ENCODE assay signal across 8 cellular contexts in genomic region chr19:38693380-38694223, GRCh38. TPM values are rescaled to one million over a fixed set of nuclear protein-coding genes. Genes with fewer than 3 reads are reported as not detected.
DNase-seq lines count a peak whose midpoint lies in the region; ATAC-seq lines count a peak whose summit lies in the region.

No MANE protein-coding gene starts in this region.

- H3K9me3 Mint-ChIP-seq in naive thymus-derived CD8-positive, alpha-beta T cell = no peaks in the 10 kb centered on the region

- H3K27me3 Mint-ChIP-seq in naive thymus-derived CD8-positive, alpha-beta T cell = peaks cover 0 to 5% (median 0%) of the 10 kb centered on the region in 5 donors

- peak overlapping the region in 8 of 10 donors; percentile 30 to 70 (median 36) for H3K4me3 Mint-ChIP-seq in naive thymus-derived CD8-positive, alpha-beta T cell

- peak overlapping the region; percentile 84 for H3K27ac ChIP-seq in esophagus (ENCODE audit: low read depth in 2 of 2, low read length in 1 of 2)

- peaks cover 0 to 37% of the 10 kb centered on the region in 2 donors for H3K36me3 ChIP-seq in esophagus (ENCODE audit: control insufficient read depth in 2 of 2, insufficient read depth in 2 of 2, low read length in 1 of 2)

- WGBS in esophagus, 2 donors = 53 to 54% methylated on average over 19 of the region's 19 CpGs

- ATAC-seq in naive thymus-derived CD8-positive, alpha-beta T cell = peak in 1 of 2 donors; percentile 57
- no peak for ATAC-seq in GM18870 (IDR thresholded peaks at IDR 0.05; ENCODE audit: unreplicated experiment)

- no peaks in the 10 kb centered on the region for H3K9me3 ChIP-seq in esophagus (ENCODE audit: control insufficient read depth in 2 of 2, insufficient read depth in 1 of 2, low read depth in 1 of 2, low read length in 1 of 2)

- H3K27me3 ChIP-seq in esophagus (ENCODE audit: control insufficient read depth in 1 of 2, insufficient read depth in 2 of 2, low read length in 2 of 2) = no peaks in the 10 kb centered on the region

- POLR2A ChIA-PET in naive thymus-derived CD8-positive, alpha-beta T cell (lab: Charles Lee) = no interaction called here

- H3K4me1 ChIP-seq in esophagus (ENCODE audit: control insufficient read depth in 2 of 2, insufficient read depth in 2 of 2, low read length in 1 of 2) = peaks cover 10 to 39% of the 10 kb centered on the region in 2 donors

- no peak overlapping the region for H3K4me3 ChIP-seq in esophagus (ENCODE audit: low read depth in 1 of 2, low read length in 2 of 2)

- H3K4me1 Mint-ChIP-seq in naive thymus-derived CD8-positive, alpha-beta T cell = peaks cover 17 to 92% (median 36%) of the 10 kb centered on the region in 4 donors

- peaks cover 0 to 4% (median 2%) of the 10 kb centered on the region in 3 donors for H3K36me3 Mint-ChIP-seq in naive thymus-derived CD8-positive, alpha-beta T cell

- DNase-seq in CMK (ENCODE audit: low read depth) (peak; percentile 54), HK-2 (ENCODE audit: unreplicated experiment) (peak; percentile 90), UCSD-AML1 (lab: John Stamatoyannopoulos, UW; ENCODE audit: unreplicated experiment) (peak; percentile 47), NCI-H748 (lab: John Stamatoyannopoulos, UW; ENCODE audit: unreplicated experiment) (no peak), NCI-H187 treated with DMSO at 0.1 percent for 48 hours (lab: John Stamatoyannopoulos, UW) (no peak)
- DNase-seq in naive thymus-derived CD8-positive, alpha-beta T cell = peak in 1 of 10 donors; percentile 47

- H3K27ac Mint-ChIP-seq in naive thymus-derived CD8-positive, alpha-beta T cell = peak overlapping the region in 8 of 10 donors; percentile 13 to 92 (median 64)

RNA-seq across cellular contexts. Expression of gene ACTN4, which starts 46.2 kb away (rescaled TPM):
- polyA plus RNA-seq in esophagus = 100 to 1,000 TPM; 261 to 376 TPM
- total RNA-seq in naive thymus-derived CD8-positive, alpha-beta T cell = 10 to 100 TPM; 52.9 to 57.6 TPM
- 1 to 10 TPM; 3.2 to 8.5 (median 4.8) TPM for polyA plus RNA-seq in naive thymus-derived CD8-positive, alpha-beta T cell

RNA-seq across cellular contexts. Expression of gene CAPN12, which starts 50.7 kb away (rescaled TPM):
- 10 to 100 TPM in 1 of 2 donors, 1 to 10 TPM in 1; 4.1 to 12.3 TPM for polyA plus RNA-seq in esophagus
- 1 to 10 TPM; 8.2 TPM for total RNA-seq in naive thymus-derived CD8-positive, alpha-beta T cell
- 1 to 10 TPM; 2.0 to 6.2 (median 4.6) TPM for polyA plus RNA-seq in naive thymus-derived CD8-positive, alpha-beta T cell

Comparison
In these comparisons a context has a peak if more than half of its experiments do, and no peak if none do; other contexts are left out.
1. DNase-seq: peak in CMK (single experiment), HK-2 (single experiment) and UCSD-AML1 (single experiment); none in NCI-H748 (single experiment) and NCI-H187 treated with DMSO at 0.1 percent for 48 hours (single experiment).
2. RNA of gene ACTN4, which starts 46.2 kb away (polyA plus RNA-seq): 261 to 376 TPM in esophagus; 3.2 to 8.5 TPM in naive thymus-derived CD8-positive, alpha-beta T cell; every median in the first group is over 10 times any median in the second.